In the genomic region with DNA sequence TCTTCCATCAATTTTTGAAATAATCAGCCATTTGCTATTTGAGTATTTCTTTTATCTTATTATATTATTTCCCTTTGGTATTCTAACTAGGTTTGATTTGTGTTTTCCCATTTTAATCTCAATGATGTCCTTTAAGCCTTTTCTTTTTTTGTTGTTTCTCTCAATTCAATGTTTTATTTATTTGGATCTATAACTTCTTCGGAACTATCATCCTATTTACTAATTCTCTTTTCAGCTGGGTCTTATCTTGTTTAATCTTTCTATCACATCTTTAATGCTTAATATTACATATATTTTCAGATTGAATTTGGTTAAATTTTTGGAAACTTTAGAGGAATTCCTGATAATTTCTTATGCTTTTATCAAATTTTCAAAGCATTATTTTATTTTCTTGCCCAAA, we compare ENCODE assay signal across 31 cellular contexts.
"Had no signal": no experiment of that assay in that cellular context is flagged by ENCODE, and none has a peak within 500 bp of the region (broad histone marks: within the 10 kb centered on the region; RNA-seq: fewer than 3 reads in every experiment).

No MANE protein-coding gene starts in this region.

- H3K27ac Mint-ChIP-seq: naive thymus-derived CD4-positive, alpha-beta T cell; natural killer cell; nephron; neural progenitor cell; progenitor cell of endocrine pancreas; stimulated activated memory B cell treated with anti-CD40 and anti-IgM and Interleukin-4, amounts not matched to agents 10 μg/mL and 1 μg/mL and 100 μg/mL, for 72 hours; type B pancreatic cell had no signal

- H3K4me1 Mint-ChIP-seq: naive thymus-derived CD4-positive, alpha-beta T cell; natural killer cell; nephron; neural progenitor cell; stimulated activated memory B cell treated with anti-CD40 and anti-IgM and Interleukin-4, amounts not matched to agents 10 μg/mL and 1 μg/mL and 100 μg/mL, for 72 hours had no signal

- H3K27ac ChIP-seq: neural progenitor cell, ovary, parathyroid adenoma, psoas muscle, right lobe of liver, sigmoid colon, spleen, suprapubic skin, testis, tibial artery, transverse colon, upper lobe of right lung, uterus had no signal

- H3K27me3 ChIP-seq: neural progenitor cell, ovary, right lobe of liver, sigmoid colon, spleen, suprapubic skin, testis, tibial artery, transverse colon, upper lobe of right lung, uterus had no signal

- H3K9me3 ChIP-seq: ovary, right lobe of liver, testis, transverse colon, upper lobe of right lung, uterus had no signal

- H3K4me1 ChIP-seq: neural progenitor cell, parathyroid adenoma, psoas muscle, right lobe of liver, sigmoid colon, spleen, suprapubic skin, testis, tibial artery, transverse colon, upper lobe of right lung, uterus had no signal

- DNase-seq: naive thymus-derived CD4-positive, alpha-beta T cell; natural killer cell; occipital lobe; ovary; posterior cingulate gyrus; psoas muscle; right cardiac atrium; right lobe of liver; sigmoid colon; spleen; stimulated activated CD4-positive, alpha-beta T cell treated with anti-CD3 and anti-CD28 coated beads, Interleukin-12 subunit alpha, Interleukin-12 subunit beta, amount 100 ng/mL, for 4 hours; stimulated activated CD4-positive, alpha-beta T cell treated with anti-CD3 and anti-CD28 coated beads, Interleukin-1b, Interleukin-23, amount 100 ng/mL, for 48 hours; stimulated activated CD4-positive, alpha-beta T cell treated with anti-CD3 and anti-CD28 coated beads, Interleukin-4, amount 100 ng/mL, for 1 hour; stimulated activated CD4-positive, alpha-beta T cell treated with anti-CD3 and anti-CD28 coated beads, Interleukin-4, amount 100 ng/mL, for 4 hours; stimulated activated CD8-positive, alpha-beta memory T cell treated with anti-CD3 and anti-CD28 coated beads, Interleukin-4, amount 100 ng/mL, for 48 hours; stimulated activated naive CD4-positive, alpha-beta T cell; stimulated activated naive CD8-positive, alpha-beta T cell treated with anti-CD3 and anti-CD28 coated beads, Interleukin-15, Interleukin-2, amounts not matched to agents 100 U/mL and 50 U/mL, for 24 hours; substantia nigra; testis; tibial artery; transverse colon; upper lobe of right lung; uterus had no signal

- H3K4me3 ChIP-seq: neural progenitor cell, ovary, psoas muscle, right lobe of liver, sigmoid colon, smooth muscle cell, spleen, suprapubic skin, testis, tibial artery, transverse colon, upper lobe of right lung, uterus had no signal

- H3K4me3 Mint-ChIP-seq: naive thymus-derived CD4-positive, alpha-beta T cell; natural killer cell; nephron; neural progenitor cell; stimulated activated memory B cell treated with anti-CD40 and anti-IgM and Interleukin-4, amounts not matched to agents 10 μg/mL and 1 μg/mL and 100 μg/mL, for 72 hours; type B pancreatic cell had no signal

- ATAC-seq: naive thymus-derived CD4-positive, alpha-beta T cell; natural killer cell; psoas muscle; right cardiac atrium; right lobe of liver; stimulated activated memory B cell treated with anti-CD40 and anti-IgM and Interleukin-4, amounts not matched to agents 10 μg/mL and 1 μg/mL and 100 μg/mL, for 72 hours; stimulated activated naive CD8-positive, alpha-beta T cell treated with anti-CD3 and anti-CD28 coated beads, Interleukin-15, Interleukin-2, amounts not matched to agents 100 U/mL and 50 U/mL, for 24 hours; upper lobe of right lung had no signal

- H3K36me3 Mint-ChIP-seq: naive thymus-derived CD4-positive, alpha-beta T cell; natural killer cell had no signal

- H3K27me3 Mint-ChIP-seq: progenitor cell of endocrine pancreas; stimulated activated memory B cell treated with anti-CD40 and anti-IgM and Interleukin-4, amounts not matched to agents 10 μg/mL and 1 μg/mL and 100 μg/mL, for 72 hours had no signal

- H3K36me3 ChIP-seq: ovary, right lobe of liver, sigmoid colon, spleen, suprapubic skin, tibial artery, transverse colon, upper lobe of right lung, uterus had no signal
